ENCODE assay signal across 15 cellular contexts in genomic region chr1:202987922-202988583, GRCh38.
"Had no signal": no experiment of that assay in that cellular context is flagged by ENCODE, and none has a peak within 500 bp of the region (broad histone marks: within the 10 kb centered on the region; RNA-seq: fewer than 3 reads in every experiment).

No MANE protein-coding gene starts in this region.

- H3K36me3 ChIP-seq: heart left ventricle, right lobe of liver, suprapubic skin had no signal

- H3K4me1 ChIP-seq: right lobe of liver, suprapubic skin had no signal

- H3K27me3 Mint-ChIP-seq: naive B cell had no signal

- H3K9me3 ChIP-seq: heart left ventricle, right lobe of liver, suprapubic skin had no signal

- H3K4me3 ChIP-seq: heart left ventricle, right lobe of liver, suprapubic skin had no signal

- H3K27ac Mint-ChIP-seq: activated CD4-positive, alpha-beta memory T cell treated with anti-CD3 and anti-CD28 coated beads, Interleukin-2, amount 10 ng/mL, durations not matched to agents 7 days and 5 days; activated naive CD4-positive, alpha-beta T cell treated with anti-CD3 and anti-CD28 coated beads for 36 hours; activated T-helper 1 cell treated with anti-CD3 and anti-CD28 coated beads, Interleukin-12 subunit alpha, Interleukin-12 subunit beta, Interleukin-2, Interleukin-4 antibody, amounts not matched to agents 30 ng/mL and 10 ng/mL and 1 ng/mL, durations not matched to agents 14 hours and 24 hours and 36 hours; progenitor cell of endocrine pancreas; type B pancreatic cell had no signal

- H3K9me3 Mint-ChIP-seq: activated CD4-positive, alpha-beta memory T cell treated with anti-CD3 and anti-CD28 coated beads, Interleukin-2, amount 10 ng/mL, durations not matched to agents 7 days and 5 days; activated naive CD4-positive, alpha-beta T cell treated with anti-CD3 and anti-CD28 coated beads for 36 hours; activated T-helper 1 cell treated with anti-CD3 and anti-CD28 coated beads, Interleukin-12 subunit alpha, Interleukin-12 subunit beta, Interleukin-2, Interleukin-4 antibody, amounts not matched to agents 30 ng/mL and 10 ng/mL and 1 ng/mL, durations not matched to agents 14 hours and 24 hours and 36 hours had no signal

- H3K4me1 Mint-ChIP-seq: activated CD4-positive, alpha-beta memory T cell treated with anti-CD3 and anti-CD28 coated beads, Interleukin-2, amount 10 ng/mL, durations not matched to agents 7 days and 5 days had no signal

- H3K27me3 ChIP-seq: right lobe of liver had no signal

- ATAC-seq: heart left ventricle; left colon; stimulated activated naive CD8-positive, alpha-beta T cell treated with anti-CD3 and anti-CD28 coated beads, Interleukin-15, Interleukin-2, amounts not matched to agents 100 U/mL and 50 U/mL, for 24 hours had no signal

- H3K4me3 Mint-ChIP-seq: activated CD4-positive, alpha-beta memory T cell treated with anti-CD3 and anti-CD28 coated beads, Interleukin-2, amount 10 ng/mL, durations not matched to agents 7 days and 5 days; activated naive CD4-positive, alpha-beta T cell treated with anti-CD3 and anti-CD28 coated beads for 36 hours; activated T-helper 1 cell treated with anti-CD3 and anti-CD28 coated beads, Interleukin-12 subunit alpha, Interleukin-12 subunit beta, Interleukin-2, Interleukin-4 antibody, amounts not matched to agents 30 ng/mL and 10 ng/mL and 1 ng/mL, durations not matched to agents 14 hours and 24 hours and 36 hours; type B pancreatic cell had no signal

- DNase-seq: activated CD4-positive, alpha-beta memory T cell treated with anti-CD3 and anti-CD28 coated beads, Interleukin-2, amount 10 ng/mL, durations not matched to agents 7 days and 5 days; activated CD4-positive, alpha-beta T cell treated with anti-CD3 and anti-CD28 coated beads for 1 hour; activated CD8-positive, alpha-beta memory T cell treated with anti-CD3 and anti-CD28 coated beads, Interleukin-2, amount 50 U/mL, for 4 hours; activated naive CD4-positive, alpha-beta T cell treated with anti-CD3 and anti-CD28 coated beads for 36 hours; effector CD4-positive, alpha-beta T cell; heart left ventricle; left colon; naive B cell; right lobe of liver; stimulated activated CD4-positive, alpha-beta T cell treated with anti-CD3 and anti-CD28 coated beads, Interleukin-2, amount 100 ng/mL, for 24 hours; stimulated activated naive CD8-positive, alpha-beta T cell treated with anti-CD3 and anti-CD28 coated beads, Interleukin-15, Interleukin-2, amounts not matched to agents 100 U/mL and 50 U/mL, for 24 hours had no signal

- H3K36me3 Mint-ChIP-seq: type B pancreatic cell had no signal
